8 cellular contexts compared by ENCODE assay signal in the genomic region with DNA sequence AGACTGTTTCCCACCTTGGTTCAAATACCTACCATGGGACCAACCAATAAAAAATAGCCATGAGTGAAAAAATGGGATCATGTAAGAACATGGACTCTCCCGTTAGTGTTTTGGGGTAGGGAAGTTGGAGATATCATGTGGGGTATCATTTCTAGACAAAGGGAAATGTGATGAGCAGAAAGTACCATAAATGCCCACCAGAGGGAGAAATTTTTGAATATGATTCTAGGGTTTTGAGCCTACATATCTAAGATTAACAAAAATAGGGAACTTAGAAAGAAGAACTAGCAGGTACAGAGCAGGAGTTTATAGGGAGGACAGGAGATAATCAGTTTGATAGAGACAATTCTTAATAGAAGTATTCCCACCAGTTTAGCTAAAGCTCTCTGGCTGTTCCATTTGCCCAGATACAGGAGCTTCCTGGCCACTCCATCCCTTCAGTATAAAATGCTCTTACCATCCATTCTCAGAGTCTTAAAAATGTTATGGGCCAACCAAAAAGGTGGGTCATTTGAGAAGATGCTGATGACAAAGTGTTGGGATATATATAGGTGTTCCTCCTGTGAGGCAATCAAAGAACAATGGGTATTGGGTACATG. TPM values are rescaled to one million over a fixed set of nuclear protein-coding genes. Genes with fewer than 3 reads are reported as not detected.
DNase-seq lines count a peak whose midpoint lies in the region; ATAC-seq and TF ChIP-seq lines count a peak whose summit lies in the region.

No MANE protein-coding gene starts in this region.

- peak; percentile 85 for TF ChIP-seq CTCF in chondrocyte (IDR thresholded peaks at IDR 0.05)
- TF ChIP-seq CTCF in prostate gland (IDR thresholded peaks at IDR 0.05) = peak; percentile 21 to 64 (median 55)

- no peaks in the 10 kb centered on the region for H3K9me3 Mint-ChIP-seq in chondrocyte (ENCODE audit: low read depth)
- H3K9me3 Mint-ChIP-seq in activated T-helper 17 cell treated with anti-CD3 and anti-CD28 coated beads, Interleukin-2, amount 50 U/mL, for 72 hours = no peaks in the 10 kb centered on the region

- H3K27ac ChIP-seq in prostate gland = no peak overlapping the region

- H3K27me3 Mint-ChIP-seq in chondrocyte (ENCODE audit: low read depth) = no peaks in the 10 kb centered on the region
- H3K27me3 Mint-ChIP-seq in activated T-helper 17 cell treated with anti-CD3 and anti-CD28 coated beads, Interleukin-2, amount 50 U/mL, for 72 hours = no peaks in the 10 kb centered on the region

- no peaks in the 10 kb centered on the region for H3K9me3 ChIP-seq in prostate gland

- H3K36me3 ChIP-seq in prostate gland = no peaks in the 10 kb centered on the region

- peaks cover 22% of the 10 kb centered on the region for H3K4me1 Mint-ChIP-seq in chondrocyte (ENCODE audit: low read depth)
- peaks cover 9% of the 10 kb centered on the region for H3K4me1 Mint-ChIP-seq in activated T-helper 17 cell treated with anti-CD3 and anti-CD28 coated beads, Interleukin-2, amount 50 U/mL, for 72 hours

- intact Hi-C loops in prostate gland (cut with DNase I) = no loop called here

- 35% methylated on average over 1 of the region's 1 CpG for WGBS in prostate gland

- no peak for TF ChIP-seq POLR2A in prostate gland (IDR thresholded peaks at IDR 0.05)

- H3K36me3 Mint-ChIP-seq in chondrocyte (ENCODE audit: low read depth) = no peaks in the 10 kb centered on the region
- H3K36me3 Mint-ChIP-seq in activated T-helper 17 cell treated with anti-CD3 and anti-CD28 coated beads, Interleukin-2, amount 50 U/mL, for 72 hours (ENCODE audit: low read depth) = peaks cover 16% of the 10 kb centered on the region

- DNase-seq in NCI-H748 (lab: John Stamatoyannopoulos, UW; ENCODE audit: unreplicated experiment) (peak; percentile 25), NCI-H748 treated with DMSO at 0.1 percent for 48 hours (lab: John Stamatoyannopoulos, UW) (no peak), NCI-H460 (ENCODE audit: extremely low read depth, low read depth) (peak; percentile 24), chondrocyte (ENCODE audit: low spot score) (no peak), prostate gland (ENCODE audit: low spot score) (no peak), Ammon's horn (ENCODE audit: low spot score) (no peak)
- no peak for DNase-seq in stimulated activated CD4-positive, alpha-beta T cell treated with anti-CD3 and anti-CD28 coated beads, Interleukin-12 subunit alpha, Interleukin-12 subunit beta, amount 100 ng/mL, for 4 hours

- no peak overlapping the region for H3K4me3 ChIP-seq in prostate gland

- H3K4me1 ChIP-seq in prostate gland (replicated peaks) = no peaks in the 10 kb centered on the region

- H3K27ac Mint-ChIP-seq in chondrocyte (ENCODE audit: unreplicated experiment) = no peak overlapping the region
- H3K27ac Mint-ChIP-seq in activated T-helper 17 cell treated with anti-CD3 and anti-CD28 coated beads, Interleukin-2, amount 50 U/mL, for 72 hours = no peak overlapping the region

- no peak for ATAC-seq in activated T-helper 17 cell treated with anti-CD3 and anti-CD28 coated beads, Interleukin-2, amount 50 U/mL, for 72 hours (replicated peaks)

- no peak overlapping the region for H3K4me3 Mint-ChIP-seq in chondrocyte (ENCODE audit: unreplicated experiment)
- H3K4me3 Mint-ChIP-seq in activated T-helper 17 cell treated with anti-CD3 and anti-CD28 coated beads, Interleukin-2, amount 50 U/mL, for 72 hours = no peak overlapping the region

- no peaks in the 10 kb centered on the region for H3K27me3 ChIP-seq in prostate gland (replicated peaks; ENCODE audit: insufficient read depth)

RNA-seq across cellular contexts. Expression of a gene that starts 3.6 kb away (rescaled TPM):
- 13.5 and 14.1 TPM in 2 replicates for total RNA-seq in NCI-H460 (2014; rRNA removed; shearing (Covaris generic))
- 29.2 and 31.9 TPM in 2 replicates for polyA plus RNA-seq in NCI-H460 (2014; cell fraction: nucleus; rRNA removed)
- total RNA-seq in chondrocyte = 11.8 to 19.2 TPM (median 16.2 TPM) in 3 replicates
- total RNA-seq in prostate gland = 10 to 100 TPM; 25.3 to 25.6 TPM
- 10 to 100 TPM; 64.2 to 75.9 TPM for total RNA-seq in activated T-helper 17 cell treated with anti-CD3 and anti-CD28 coated beads, Interleukin-2, amount 50 U/mL, for 72 hours

Comparison
In these comparisons a context has a peak if more than half of its experiments do, and no peak if none do; other contexts are left out.
1. DNase-seq: peak in NCI-H748 (single experiment) and NCI-H460 (single experiment); none in NCI-H748 treated with DMSO at 0.1 percent for 48 hours (single experiment), chondrocyte (single experiment), prostate gland (single experiment), Ammon's horn (single experiment) and stimulated activated CD4-positive, alpha-beta T cell treated with anti-CD3 and anti-CD28 coated beads, Interleukin-12 subunit alpha, Interleukin-12 subunit beta, amount 100 ng/mL, for 4 hours (single experiment).